ENCODE assay signal across 29 cellular contexts in the genomic region with DNA sequence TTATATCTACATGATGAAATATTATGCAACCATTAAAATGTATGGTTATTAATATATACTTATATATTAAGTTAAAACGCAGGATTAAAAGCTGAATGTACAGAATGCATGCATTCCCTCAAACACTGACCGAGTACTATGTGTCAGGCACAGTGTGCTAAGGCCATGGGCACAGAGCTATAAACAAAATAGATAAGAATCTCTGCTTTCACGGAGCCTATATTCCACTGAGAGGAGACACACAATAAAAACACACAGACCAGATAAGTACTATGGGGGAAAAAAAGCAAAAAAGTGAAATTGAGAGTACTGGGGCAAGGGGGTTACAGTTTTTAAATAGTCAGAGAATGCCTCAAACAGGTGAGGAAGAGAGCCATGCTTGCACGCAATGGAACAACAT.
"Had no signal": no experiment of that assay in that cellular context is flagged by ENCODE, and none has a peak within 500 bp of the region (broad histone marks: within the 10 kb centered on the region; RNA-seq: fewer than 3 reads in every experiment).

No MANE protein-coding gene starts in this region.

- H3K4me3 ChIP-seq: esophagus squamous epithelium had no signal

- H3K4me1 Mint-ChIP-seq: activated B cell treated with CpG ODN at 0.5 μM for 24 hours; activated naive CD4-positive, alpha-beta T cell treated with anti-CD3 and anti-CD28 coated beads, Interleukin-2, amount 50 U/mL, for 24 hours; activated naive CD8-positive, alpha-beta T cell treated with anti-CD3 and anti-CD28 coated beads for 36 hours; activated T-helper 17 cell treated with anti-CD3 and anti-CD28 coated beads, Interleukin-2, amount 50 U/mL, for 72 hours; T-helper 17 cell had no signal

- H3K9me3 Mint-ChIP-seq: activated B cell treated with CpG ODN at 0.5 μM for 24 hours; activated CD8-positive, alpha-beta T cell treated with anti-CD3 and anti-CD28 coated beads for 36 hours; activated naive CD4-positive, alpha-beta T cell treated with anti-CD3 and anti-CD28 coated beads for 36 hours; activated naive CD4-positive, alpha-beta T cell treated with anti-CD3 and anti-CD28 coated beads, Interleukin-2, amount 50 U/mL, for 24 hours; activated naive CD8-positive, alpha-beta T cell treated with anti-CD3 and anti-CD28 coated beads for 36 hours; activated T-cell treated with anti-CD3 and anti-CD28 coated beads, Interleukin-2, amount 50 U/mL, for 4 hours; activated T-helper 17 cell treated with anti-CD3 and anti-CD28 coated beads, Interleukin-2, amount 50 U/mL, for 72 hours; central memory CD8-positive, alpha-beta T cell; T-helper 2 cell treated with Interferon-gamma antibody and Interleukin-4, amounts not matched to agents 5 μg/mL and 100 μg/mL, for 36 hours had no signal

- ATAC-seq: activated CD4-positive, CD25-positive, alpha-beta regulatory T cell treated with anti-CD3 and anti-CD28 coated beads, Interleukin-2, amount 50 U/mL, for 24 hours; activated CD8-positive, alpha-beta T cell treated with anti-CD3 and anti-CD28 coated beads for 36 hours; activated T-cell treated with anti-CD3 and anti-CD28 coated beads, Interleukin-2, amount 50 U/mL, for 4 hours; activated T-helper 17 cell treated with anti-CD3 and anti-CD28 coated beads, Interleukin-2, amount 50 U/mL, for 72 hours; T-helper 17 cell had no signal

- H3K4me3 Mint-ChIP-seq: activated B cell treated with CpG ODN at 0.5 μM for 24 hours; activated CD8-positive, alpha-beta T cell treated with anti-CD3 and anti-CD28 coated beads for 36 hours; activated naive CD4-positive, alpha-beta T cell treated with anti-CD3 and anti-CD28 coated beads for 36 hours; activated naive CD4-positive, alpha-beta T cell treated with anti-CD3 and anti-CD28 coated beads, Interleukin-2, amount 50 U/mL, for 24 hours; activated naive CD8-positive, alpha-beta T cell treated with anti-CD3 and anti-CD28 coated beads for 36 hours; activated T-cell treated with anti-CD3 and anti-CD28 coated beads, Interleukin-2, amount 50 U/mL, for 4 hours; activated T-helper 17 cell treated with anti-CD3 and anti-CD28 coated beads, Interleukin-2, amount 50 U/mL, for 72 hours; central memory CD8-positive, alpha-beta T cell; T-helper 17 cell; T-helper 2 cell treated with Interferon-gamma antibody and Interleukin-4, amounts not matched to agents 5 μg/mL and 100 μg/mL, for 36 hours had no signal

- DNase-seq: activated B cell treated with CpG ODN at 0.5 μM for 24 hours; activated CD4-positive, alpha-beta T cell treated with anti-CD3 and anti-CD28 coated beads for 48 hours; activated CD4-positive, alpha-beta T cell treated with anti-CD3 and anti-CD28 coated beads, Interleukin-2, amount 50 U/mL, for 1 hour; activated CD4-positive, alpha-beta T cell treated with anti-CD3 and anti-CD28 coated beads, Interleukin-2, amount 50 U/mL, for 48 hours; activated CD8-positive, alpha-beta memory T cell treated with anti-CD3 and anti-CD28 coated beads for 24 hours; activated CD8-positive, alpha-beta T cell treated with anti-CD3 and anti-CD28 coated beads for 36 hours; activated effector memory CD4-positive, alpha-beta T cell treated with Interleukin-2 at 50 U/mL for 16 hours; activated naive CD4-positive, alpha-beta T cell treated with anti-CD3 and anti-CD28 coated beads for 36 hours; activated naive CD8-positive, alpha-beta T cell treated with anti-CD3 and anti-CD28 coated beads for 36 hours; activated T-cell treated with anti-CD3 and anti-CD28 coated beads, Interleukin-2, amount 50 U/mL, for 4 hours; amniotic stem cell; anterior cingulate cortex; brain microvascular endothelial cell; cortex of kidney; dermis blood vessel endothelial cell; effector CD8-positive, alpha-beta T cell; esophagus squamous epithelium; foreskin fibroblast; head of caudate nucleus; T-helper 1 cell; T-helper 17 cell; T1000; WERI-Rb-1 had no signal

- H3K27ac Mint-ChIP-seq: activated B cell treated with CpG ODN at 0.5 μM for 24 hours; activated CD8-positive, alpha-beta T cell treated with anti-CD3 and anti-CD28 coated beads for 36 hours; activated naive CD4-positive, alpha-beta T cell treated with anti-CD3 and anti-CD28 coated beads for 36 hours; activated naive CD4-positive, alpha-beta T cell treated with anti-CD3 and anti-CD28 coated beads, Interleukin-2, amount 50 U/mL, for 24 hours; activated naive CD8-positive, alpha-beta T cell treated with anti-CD3 and anti-CD28 coated beads for 36 hours; activated T-helper 17 cell treated with anti-CD3 and anti-CD28 coated beads, Interleukin-2, amount 50 U/mL, for 72 hours; T-helper 17 cell; T-helper 2 cell treated with Interferon-gamma antibody and Interleukin-4, amounts not matched to agents 5 μg/mL and 100 μg/mL, for 36 hours had no signal

- H3K27ac ChIP-seq: brain microvascular endothelial cell, epithelial cell of prostate, esophagus squamous epithelium, WERI-Rb-1 had no signal

- H3K27me3 ChIP-seq: brain microvascular endothelial cell, esophagus squamous epithelium had no signal

- H3K27me3 Mint-ChIP-seq: activated B cell treated with CpG ODN at 0.5 μM for 24 hours; activated CD8-positive, alpha-beta T cell treated with anti-CD3 and anti-CD28 coated beads for 36 hours; activated naive CD4-positive, alpha-beta T cell treated with anti-CD3 and anti-CD28 coated beads, Interleukin-2, amount 50 U/mL, for 24 hours; activated naive CD8-positive, alpha-beta T cell treated with anti-CD3 and anti-CD28 coated beads for 36 hours; activated T-helper 17 cell treated with anti-CD3 and anti-CD28 coated beads, Interleukin-2, amount 50 U/mL, for 72 hours; central memory CD8-positive, alpha-beta T cell; T-helper 17 cell had no signal
